ENCODE assay signal across 15 cellular contexts in the genomic region with DNA sequence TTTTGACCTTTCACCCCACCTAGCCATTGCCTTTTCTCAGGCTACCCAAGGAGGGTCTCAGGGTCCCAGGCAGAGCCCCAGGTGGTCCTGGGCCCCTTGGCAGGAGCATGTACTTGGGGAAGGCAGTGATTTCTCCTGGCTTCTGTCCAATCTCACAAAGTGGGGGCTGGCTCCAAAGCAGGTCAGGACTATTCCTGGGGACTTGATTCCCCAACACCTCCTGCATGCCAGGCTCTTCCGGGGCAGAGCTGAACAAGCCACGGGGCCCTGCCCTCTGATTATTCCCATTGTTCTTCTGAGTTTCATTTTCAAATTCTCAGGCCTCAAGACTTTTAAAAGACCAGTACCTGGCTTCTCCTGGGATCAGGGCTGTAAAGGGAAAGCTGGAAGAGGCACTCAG. TPM values are rescaled to one million over a fixed set of nuclear protein-coding genes. Genes with fewer than 3 reads are reported as not detected.
DNase-seq lines count a peak whose midpoint lies in the region; ATAC-seq and TF ChIP-seq lines count a peak whose summit lies in the region.
"Had no signal": no experiment of that assay in that cellular context is flagged by ENCODE, and none has a peak within 500 bp of the region (broad histone marks: within the 10 kb centered on the region; RNA-seq: fewer than 3 reads in every experiment).

No MANE protein-coding gene starts in this region.

- WGBS in H9 (ENCODE audit: extremely low coverage, insufficient read length, low lambda C conversion rate), result no CpG with 5 or more reads among the region's 2 CpGs

- peaks cover under 1% of the 10 kb centered on the region for H3K36me3 Mint-ChIP-seq in activated naive CD8-positive, alpha-beta T cell
- H3K36me3 Mint-ChIP-seq in activated naive CD8-positive, alpha-beta T cell treated with anti-CD3 and anti-CD28 coated beads for 36 hours, result peaks cover 13% of the 10 kb centered on the region
- H3K36me3 Mint-ChIP-seq in brain (peaks cover 3% of the 10 kb centered on the region), H9 (ENCODE audit: insufficient read depth in 1 of 3, low read depth in 3 of 3) (peaks cover 0 to 5% (median 4%) of the 10 kb centered on the region in 3 experiments; a peak in 6 of 7 replicates)

- H3K4ac ChIP-seq in H9 (ENCODE audit: low read depth, low read length), result no peak overlapping the region

- H2BK12ac ChIP-seq in H9 (ENCODE audit: insufficient read length, low read depth, low read length), result no peak overlapping the region

- H4K91ac ChIP-seq in H9 (ENCODE audit: insufficient read length, low read depth, low read length), result no peak overlapping the region

- H3K36me3 ChIP-seq in mucosa of stomach (ENCODE audit: control insufficient read depth, insufficient read depth, low read length), result no peaks in the 10 kb centered on the region
- H3K36me3 ChIP-seq in MM.1S (replicated peaks; ENCODE audit: insufficient read depth, low read length), result no peaks in the 10 kb centered on the region
- H3K36me3 ChIP-seq: SJCRH30, suprapubic skin had no signal

- no peak overlapping the region for H2BK15ac ChIP-seq in H9 (ENCODE audit: low read depth, low read length)

- no peak overlapping the region for H3K18ac ChIP-seq in H9 (ENCODE audit: insufficient read length, low read depth, low read length)

- peak overlapping the region; percentile 50 for H3K27ac Mint-ChIP-seq in activated naive CD8-positive, alpha-beta T cell
- H3K27ac Mint-ChIP-seq in activated naive CD8-positive, alpha-beta T cell treated with anti-CD3 and anti-CD28 coated beads for 36 hours, result no peak overlapping the region
- H3K27ac Mint-ChIP-seq in brain (peak overlapping the region in 2 of 5 experiments; percentile 29 to 81), H9 (no peak overlapping the region)

- H2AK5ac ChIP-seq in H9 (ENCODE audit: insufficient read length, low read length), result no peak overlapping the region

- no peak overlapping the region for H3K56ac ChIP-seq in H9 (ENCODE audit: insufficient read length, low read depth, low read length)

- no peak for DNase-seq in activated naive CD8-positive, alpha-beta T cell treated with anti-CD3 and anti-CD28 coated beads for 36 hours
- no peak for DNase-seq in GF-D8 (lab: John Stamatoyannopoulos, UW)
- no peak for DNase-seq in H9
- no peak for DNase-seq in MM.1S
- DNase-seq: activated CD8-positive, alpha-beta memory T cell treated with anti-CD3 and anti-CD28 coated beads, Interleukin-2, amount 50 U/mL, for 48 hours; amniotic stem cell; Karpas-422; left cardiac atrium; NCI-H1436; SJCRH30 had no signal

- no peaks in the 10 kb centered on the region for H3K9me2 ChIP-seq in MM.1S (replicated peaks; ENCODE audit: insufficient read depth, low read length)

- H3F3A ChIP-seq in MM.1S (ENCODE audit: insufficient read depth, low read length), result 0 out of 2 replicates have a peak, but pooled peaks cover 11% of the 10 kb centered on the region

- no peak for ATAC-seq in GM21825 (IDR thresholded peaks at IDR 0.05; ENCODE audit: unreplicated experiment)
- ATAC-seq: left cardiac atrium had no signal

- H4K8ac ChIP-seq in H9 (replicated peaks; ENCODE audit: insufficient read length, low read depth, low read length), result no peak overlapping the region

- H3K23me2 ChIP-seq in H9 (ENCODE audit: insufficient read length, low read depth, low read length, poor library complexity, severe bottlenecking), result peaks cover 7% of the 10 kb centered on the region

- H3K9ac ChIP-seq in mucosa of stomach (ENCODE audit: low read length) (peak overlapping the region; percentile 25), H9 (ENCODE audit: extremely low read depth, insufficient read length, low read length) (no peak overlapping the region), MM.1S (ENCODE audit: low read length) (no peak overlapping the region)

- no peak overlapping the region for H2BK120ac ChIP-seq in H9 (ENCODE audit: low read depth, low read length, poor library complexity, severe bottlenecking)

- no peaks in the 10 kb centered on the region for H3K9me3 Mint-ChIP-seq in activated naive CD8-positive, alpha-beta T cell (ENCODE audit: low read depth)
- H3K9me3 Mint-ChIP-seq in activated naive CD8-positive, alpha-beta T cell treated with anti-CD3 and anti-CD28 coated beads for 36 hours, result no peaks in the 10 kb centered on the region
- H3K9me3 Mint-ChIP-seq in brain (no peaks in the 10 kb centered on the region), H9 (peaks cover 0 to 4% of the 10 kb centered on the region in 2 experiments; a peak in 3 of 5 replicates)

- H3K9me3 ChIP-seq in mucosa of stomach (ENCODE audit: control insufficient read depth, low read length) (no peaks in the 10 kb centered on the region), H9 (ENCODE audit: control insufficient read depth, low read depth, low read length) (no peaks in the 10 kb centered on the region), MM.1S (replicated peaks; ENCODE audit: insufficient read depth, low read length) (no peaks in the 10 kb centered on the region)
- H3K9me3 ChIP-seq: SJCRH30, suprapubic skin had no signal

- no peaks in the 10 kb centered on the region for H3K27me3 Mint-ChIP-seq in activated naive CD8-positive, alpha-beta T cell
- H3K27me3 Mint-ChIP-seq in activated naive CD8-positive, alpha-beta T cell treated with anti-CD3 and anti-CD28 coated beads for 36 hours, result no peaks in the 10 kb centered on the region
- H3K27me3 Mint-ChIP-seq in brain (peaks cover 3% of the 10 kb centered on the region), H9 (ENCODE audit: low read depth) (peaks cover 39% of the 10 kb centered on the region)

- peaks cover 14% of the 10 kb centered on the region; the same call in 1 of the 2 replicates for H3K79me2 ChIP-seq in H9 (ENCODE audit: insufficient read depth, low read length)
- H3K79me2 ChIP-seq in MM.1S (ENCODE audit: low read length), result peaks cover 44% of the 10 kb centered on the region

- no peak overlapping the region for H4K5ac ChIP-seq in H9 (ENCODE audit: insufficient read length, low read depth, low read length)

- no peak for TF ChIP-seq CTCF in brain (conservative IDR thresholded peaks at IDR 0.05)
- TF ChIP-seq CTCF in H9 (conservative IDR thresholded peaks at IDR 0.05), result no peak
- no peak for TF ChIP-seq CTCF in MM.1S (IDR thresholded peaks at IDR 0.05; ENCODE audit: low read length)

- H2BK20ac ChIP-seq in H9 (ENCODE audit: low read depth, low read length, poor library complexity, severe bottlenecking), result no peak overlapping the region

- peaks cover 3% of the 10 kb centered on the region for H3K79me1 ChIP-seq in H9 (ENCODE audit: insufficient read depth, low read depth, low read length, poor library complexity, severe bottlenecking)

- H3K27ac ChIP-seq in H9 (ENCODE audit: insufficient read length, low read depth, low read length) (no peak overlapping the region), MM.1S (ENCODE audit: low read length) (no peak overlapping the region)
- H3K27ac ChIP-seq: SJCRH30, suprapubic skin had no signal

- no peak overlapping the region for H3T11ph ChIP-seq in H9 (ENCODE audit: low read length)

- H3K4me2 ChIP-seq in H9 (ENCODE audit: insufficient read depth, insufficient read length, low read length), result no peak overlapping the region
- no peak overlapping the region for H3K4me2 ChIP-seq in MM.1S (ENCODE audit: low read depth, low read length)

- H2AFZ ChIP-seq in H9 (ENCODE audit: low read length) (no peak overlapping the region), MM.1S (ENCODE audit: low read length) (no peak overlapping the region)

- H3K27me3 ChIP-seq in mucosa of stomach (ENCODE audit: control insufficient read depth, insufficient read depth, low read length), result no peaks in the 10 kb centered on the region
- 0 out of 2 replicates have a peak, but pooled peaks cover 3% of the 10 kb centered on the region for H3K27me3 ChIP-seq in H9 (ENCODE audit: insufficient read depth, low read length)
- H3K27me3 ChIP-seq in MM.1S (replicated peaks; ENCODE audit: insufficient read depth, low read length), result no peaks in the 10 kb centered on the region
- H3K27me3 ChIP-seq: SJCRH30, suprapubic skin had no signal

- peaks cover 26% of the 10 kb centered on the region for H3K4me1 Mint-ChIP-seq in activated naive CD8-positive, alpha-beta T cell (ENCODE audit: low read depth)
- H3K4me1 Mint-ChIP-seq in activated naive CD8-positive, alpha-beta T cell treated with anti-CD3 and anti-CD28 coated beads for 36 hours, result peaks cover 19% of the 10 kb centered on the region
- H3K4me1 Mint-ChIP-seq in brain (peaks cover 69% of the 10 kb centered on the region), H9 (peaks cover 48 to 51% of the 10 kb centered on the region in 2 experiments)

- H3K14ac ChIP-seq in H9 (ENCODE audit: insufficient read depth, low read length), result no peak overlapping the region

- peak overlapping the region; percentile 79 for H3K4me3 Mint-ChIP-seq in activated naive CD8-positive, alpha-beta T cell
- no peak overlapping the region for H3K4me3 Mint-ChIP-seq in activated naive CD8-positive, alpha-beta T cell treated with anti-CD3 and anti-CD28 coated beads for 36 hours
- H3K4me3 Mint-ChIP-seq in brain, result peak overlapping the region in 4 of 5 experiments; percentile 77 to 86 (median 79)
- no peak overlapping the region; a peak in 1 of 5 replicates for H3K4me3 Mint-ChIP-seq in H9

- H4K20me1 ChIP-seq in H9 (ENCODE audit: control insufficient read depth, insufficient read depth, insufficient read length) (no peaks in the 10 kb centered on the region), MM.1S (ENCODE audit: insufficient read depth, low read length) (0 out of 2 replicates have a peak, but pooled peaks cover 3% of the 10 kb centered on the region)

- H3K4me1 ChIP-seq in mucosa of stomach (ENCODE audit: control insufficient read depth, insufficient read depth, low read length) (peaks cover 28% of the 10 kb centered on the region), H9 (ENCODE audit: insufficient read depth, low read length) (peaks cover 6% of the 10 kb centered on the region), MM.1S (ENCODE audit: low read length) (peaks cover 12% of the 10 kb centered on the region; the same call in 1 of the 2 replicates)

- no peak overlapping the region for H3K23ac ChIP-seq in H9 (ENCODE audit: insufficient read length, low read depth, low read length)

- H2BK5ac ChIP-seq in H9 (ENCODE audit: insufficient read length, low read length), result no peak overlapping the region

- no peak overlapping the region for H3K4me3 ChIP-seq in mucosa of stomach (ENCODE audit: low read length)
- H3K4me3 ChIP-seq in MM.1S (ENCODE audit: low read length), result no peak overlapping the region
- H3K4me3 ChIP-seq: SJCRH30, suprapubic skin had no signal

RNA-seq across cellular contexts. Expression of a gene that starts 1.5 kb away (rescaled TPM):
- total RNA-seq in activated naive CD8-positive, alpha-beta T cell treated with anti-CD3 and anti-CD28 coated beads for 36 hours, result 10 to 100 TPM; 62.4 to 68.4 TPM
- 19.3 TPM for polyA plus RNA-seq in brain (ENCODE audit: insufficient read depth, low read depth, low replicate concordance)
- total RNA-seq in H9 (2021), result 75.6 and 76.5 TPM in 2 replicates

Comparison
In these comparisons a context has a peak if more than half of its experiments do, and no peak if none do; other contexts are left out.
1. H3K4me3 Mint-ChIP-seq: peak in activated naive CD8-positive, alpha-beta T cell (single experiment) and brain (4 of 5); none in activated naive CD8-positive, alpha-beta T cell treated with anti-CD3 and anti-CD28 coated beads for 36 hours (single experiment) and H9 (0 of 2).